Comparison of ENCODE assay signal across 20 cellular contexts in genomic region chr1:167964646-167965045, GRCh38. TPM values are rescaled to one million over a fixed set of nuclear protein-coding genes. Genes with fewer than 3 reads are reported as not detected.
DNase-seq lines count a peak whose midpoint lies in the region; ATAC-seq, FAIRE-seq and TF ChIP-seq lines count a peak whose summit lies in the region.
"Had no signal": no experiment of that assay in that cellular context is flagged by ENCODE, and none has a peak within 500 bp of the region (broad histone marks: within the 10 kb centered on the region; RNA-seq: fewer than 3 reads in every experiment).

No MANE protein-coding gene starts in this region.

- H3K27me3 ChIP-seq in liver (ENCODE audit: control insufficient read depth in 4 of 4, insufficient read depth in 4 of 4, low read length in 3 of 4) (no peaks in the 10 kb centered on the region), HepG2 (ENCODE audit: control insufficient read depth in 1 of 2, insufficient read depth in 2 of 2, low read length in 2 of 2) (no peaks in the 10 kb centered on the region), body of pancreas (no peaks in the 10 kb centered on the region)
- H3K27me3 ChIP-seq: BLaER1 treated with 17β-estradiol and CSF1 and Interleukin-3, amounts not matched to agents 10 nM and 100 nM had no signal

- 68% methylated on average over 4 of the region's 4 CpGs for WGBS in liver
- WGBS in HepG2 (ENCODE audit: low lambda C conversion rate) = 94% methylated on average over 4 of the region's 4 CpGs
- 70 to 72% methylated on average over 4 of the region's 4 CpGs for WGBS in body of pancreas, 2 donors

- peaks cover 35 to 42% of the 10 kb centered on the region in 2 donors for H3K36me3 Mint-ChIP-seq in CD14-positive monocyte

- TF ChIP-seq EP300 in HepG2 (IDR thresholded peaks at IDR 0.05; ENCODE audit: low read depth in 2 of 2, low read length in 2 of 2) (no peak), HepG2 (CRISPR knock-in tag; IDR thresholded peaks at IDR 0.05; ENCODE audit: borderline replicate concordance) (no peak)

- H3K9ac ChIP-seq in liver (ENCODE audit: low read depth in 1 of 2, low read length in 2 of 2) (no peak overlapping the region), HepG2 (ENCODE audit: insufficient read depth, low read depth, low read length) (no peak overlapping the region)
- H3K9ac ChIP-seq: BLaER1 treated with 17β-estradiol and CSF1 and Interleukin-3, amounts not matched to agents 10 nM and 100 nM; GM23248 had no signal

- BruUV-seq in HepG2 (replicated peaks; lab: Mats Ljungman, UMichigan) = no TSS peak

- FAIRE-seq in HepG2 (lab: Jason Lieb, UNC) = no peak
- FAIRE-seq: G401.6 had no signal

- DNase-seq in HepG2 (ENCODE audit: low spot score) = no peak
- DNase-seq in dermis blood vessel endothelial cell = peak; percentile 62
- peak; percentile 22 for DNase-seq in glomerular endothelial cell (ENCODE audit: extremely low read depth, low read depth, low spot score)
- no peak for DNase-seq in CD14-positive monocyte (ENCODE audit: low spot score)
- DNase-seq in foreskin fibroblast = no peak
- DNase-seq in body of pancreas = no peak
- DNase-seq: ACHN; CD4-positive, alpha-beta T cell; DMS153; DMS79 treated with DMSO at 0.1 percent for 48 hours; EL; GM23248; H7 had no signal

- in situ Hi-C loops in HepG2 (cut with HindIII; ENCODE audit: extremely low pct_ligation_motif_present, low pct_unique_long_range_greater_than_20kb) = no loop called here

- intact Hi-C loops in HepG2 (cut with micrococcal nuclease; ENCODE audit: unreplicated experiment) (no loop called here), CD14-positive monocyte (cut with micrococcal nuclease) (no loop called here), body of pancreas (cut with DNase I) (no loop called here)

- peaks cover 4% of the 10 kb centered on the region for H3K4me1 Mint-ChIP-seq in CD14-positive monocyte

- peaks cover 0 to 3% (median 0%) of the 10 kb centered on the region in 4 donors for H3K36me3 ChIP-seq in liver (ENCODE audit: control insufficient read depth in 4 of 4, insufficient read depth in 3 of 4, low read depth in 1 of 4, low read length in 3 of 4)
- H3K36me3 ChIP-seq in HepG2 (replicated peaks in 1 of 2; ENCODE audit: control insufficient read depth in 1 of 2, insufficient read depth in 2 of 2, low read length in 2 of 2) = peaks cover 3 to 12% of the 10 kb centered on the region in 2 experiments; a peak in 2 of 5 replicates
- H3K36me3 ChIP-seq in body of pancreas (replicated peaks in 1 of 2; ENCODE audit: insufficient read depth in 1 of 2, low read depth in 2 of 2) = no peaks in the 10 kb centered on the region

- no peak overlapping the region for H3K4me2 ChIP-seq in HepG2 (ENCODE audit: low read depth, low read length)
- H3K4me2 ChIP-seq: BLaER1 treated with 17β-estradiol and CSF1 and Interleukin-3, amounts not matched to agents 10 nM and 100 nM had no signal

- POLR2A ChIA-PET in HepG2 (lab: Yijun Ruan, JAX) = no interaction called here

- no peaks in the 10 kb centered on the region for H4K20me1 ChIP-seq in HepG2 (ENCODE audit: insufficient read depth, low read length)

- H3K4me3 Mint-ChIP-seq in CD14-positive monocyte = no peak overlapping the region
- H3K4me3 Mint-ChIP-seq: CD4-positive, alpha-beta T cell; IgD-negative memory B cell had no signal

- peaks cover 3 to 34% (median 13%) of the 10 kb centered on the region in 4 donors for H3K4me1 ChIP-seq in liver (ENCODE audit: control insufficient read depth in 4 of 4, insufficient read depth in 4 of 4, low read length in 3 of 4)
- peaks cover 8% of the 10 kb centered on the region for H3K4me1 ChIP-seq in HepG2 (ENCODE audit: insufficient read depth, low read length)
- H3K4me1 ChIP-seq in body of pancreas = peaks cover 12% of the 10 kb centered on the region

- TF ChIP-seq RAD21 in liver (IDR thresholded peaks at IDR 0.05) (no peak), HepG2 (CRISPR knock-in tag; IDR thresholded peaks at IDR 0.05) (no peak)

- CTCF ChIA-PET in HepG2 (lab: Yijun Ruan, JAX; ENCODE audit: low intra/inter-chr PET ratio, low total read pairs) = no interaction called here

- no peak for TF ChIP-seq POLR2A in HepG2 (IDR thresholded peaks at IDR 0.05; ENCODE audit: insufficient read depth in 1 of 2, low read depth in 2 of 2, low read length in 2 of 2)
- TF ChIP-seq POLR2A in body of pancreas (IDR thresholded peaks at IDR 0.05) = no peak

- H3K9me3 ChIP-seq in liver (ENCODE audit: control insufficient read depth in 4 of 4, low read length in 3 of 4) (no peaks in the 10 kb centered on the region), HepG2 (ENCODE audit: low read length) (no peaks in the 10 kb centered on the region), body of pancreas (no peaks in the 10 kb centered on the region)

- TF ChIP-seq CTCF in liver (IDR thresholded peaks at IDR 0.05; ENCODE audit: low read depth, low read length, missing input control) = no peak
- no peak for TF ChIP-seq CTCF in HepG2 (CRISPR knock-in tag; IDR thresholded peaks at IDR 0.05)
- no peak for TF ChIP-seq CTCF in CD14-positive monocyte (IDR thresholded peaks at IDR 0.05)
- no peak for TF ChIP-seq CTCF in foreskin fibroblast (IDR thresholded peaks at IDR 0.05; ENCODE audit: low read depth, low read length)
- TF ChIP-seq CTCF in body of pancreas (IDR thresholded peaks at IDR 0.05) = no peak

- H2AFZ ChIP-seq in HepG2 (ENCODE audit: low read length) = no peak overlapping the region
- H2AFZ ChIP-seq: GM23248 had no signal

- H3K79me2 ChIP-seq in HepG2 (ENCODE audit: insufficient read depth, low read length) = peaks cover 41% of the 10 kb centered on the region

- no peaks in the 10 kb centered on the region for H3K27me3 Mint-ChIP-seq in CD14-positive monocyte (ENCODE audit: low read depth in 3 of 3)
- H3K27me3 Mint-ChIP-seq: CD4-positive, alpha-beta T cell; IgD-negative memory B cell had no signal

- H3K27ac ChIP-seq in liver (ENCODE audit: low read depth in 1 of 2, low read length in 2 of 2) = peak overlapping the region; percentile 50 to 78
- H3K27ac ChIP-seq in HepG2 (ENCODE audit: extremely low read length, insufficient read depth, low read length) = no peak overlapping the region
- no peak overlapping the region for H3K27ac ChIP-seq in body of pancreas
- H3K27ac ChIP-seq: BLaER1 treated with 17β-estradiol and CSF1 and Interleukin-3, amounts not matched to agents 10 nM and 100 nM; GM23248 had no signal

- no peak for ATAC-seq in HepG2
- ATAC-seq in body of pancreas = no peak
- no peak for ATAC-seq in GM21367 (IDR thresholded peaks at IDR 0.05; ENCODE audit: unreplicated experiment)

- peaks cover 0 to 3% (median 0%) of the 10 kb centered on the region in 7 donors for H3K9me3 Mint-ChIP-seq in CD14-positive monocyte
- H3K9me3 Mint-ChIP-seq: CD4-positive, alpha-beta T cell; IgD-negative memory B cell had no signal

- H3K4me3 ChIP-seq in liver (ENCODE audit: low read depth in 1 of 3, low read length in 3 of 3) (no peak overlapping the region), HepG2 (replicated peaks in 1 of 3; ENCODE audit: insufficient read depth in 1 of 3, low read depth in 2 of 3, low read length in 3 of 3) (no peak overlapping the region), foreskin fibroblast (ENCODE audit: low read depth in 1 of 2, low read length in 2 of 2) (no peak overlapping the region), body of pancreas (no peak overlapping the region)
- H3K4me3 ChIP-seq: BLaER1 treated with 17β-estradiol and CSF1 and Interleukin-3, amounts not matched to agents 10 nM and 100 nM; GM23248 had no signal

- H3K27ac Mint-ChIP-seq in CD14-positive monocyte = no peak overlapping the region
- H3K27ac Mint-ChIP-seq: CD4-positive, alpha-beta T cell; IgD-negative memory B cell had no signal

RNA-seq across cellular contexts. Expression of gene MPC2, which starts 27.8 kb away (rescaled TPM):
- 100 to 1,000 TPM in 1 of 2 donors, 10 to 100 TPM in 1; 78.8 to 118 TPM for total RNA-seq in liver
- polyA plus RNA-seq in liver = 100 to 1,000 TPM; 137 to 369 TPM
- total RNA-seq in HepG2 (2016; rRNA removed; fragmentation: Illumina TruSeq; extraction: Trizol) = 136 and 167 TPM in 2 replicates
- 55.7 and 74.9 TPM in 2 replicates for total RNA-seq in HepG2 (2016; cell fraction: cytosol; rRNA removed; fragmentation: Illumina TruSeq; extraction: Trizol; ENCODE audit: low read depth)
- total RNA-seq in HepG2 (2016; cell fraction: insoluble cytoplasmic fraction; rRNA removed; fragmentation: Illumina TruSeq; extraction: Trizol) = 135 and 177 TPM in 2 replicates
- total RNA-seq in HepG2 (2016; cell fraction: membrane; rRNA removed; fragmentation: Illumina TruSeq; extraction: Trizol) = 99.6 and 124 TPM in 2 replicates
- 59.5 and 60.1 TPM in 2 replicates for total RNA-seq in HepG2 (2016; cell fraction: nucleus; rRNA removed; fragmentation: Illumina TruSeq; extraction: Trizol)
- 30.6 and 38.8 TPM in 2 replicates for polyA plus RNA-seq in HepG2 (2011; rRNA removed)
- polyA plus RNA-seq in HepG2 (2011; cell fraction: cytosol; rRNA removed) = 20.0 and 25.7 TPM in 2 replicates
- 4.9 and 6.2 TPM in 2 replicates for polyA plus RNA-seq in HepG2 (2011; cell fraction: nucleus; rRNA removed)
- polyA plus RNA-seq in HepG2 (2012) = 44.9 and 69.4 TPM in 2 replicates
- polyA plus RNA-seq in HepG2 (2016; cell fraction: cytosol; fragmentation: Illumina TruSeq; extraction: Trizol; ENCODE audit: low read depth) = 87.5 and 128 TPM in 2 replicates
- polyA plus RNA-seq in HepG2 (2016; cell fraction: insoluble cytoplasmic fraction; fragmentation: Illumina TruSeq; extraction: Trizol; ENCODE audit: low read depth) = 185 and 198 TPM in 2 replicates
- polyA plus RNA-seq in HepG2 (2016; cell fraction: membrane; fragmentation: Illumina TruSeq; extraction: Trizol; ENCODE audit: low read depth) = 103 and 146 TPM in 2 replicates
- polyA plus RNA-seq in HepG2 (2016; cell fraction: nucleus; fragmentation: Illumina TruSeq; extraction: Trizol; ENCODE audit: insufficient read depth, low read depth) = 116 and 120 TPM in 2 replicates
- polyA minus RNA-seq in HepG2 (2011; rRNA and poly(A)+ RNA removed; ENCODE audit: low replicate concordance) = 6.2 and 10.8 TPM in 2 replicates
- 11.6 and 17.2 TPM in 2 replicates for polyA minus RNA-seq in HepG2 (2011; cell fraction: cytosol; rRNA and poly(A)+ RNA removed)
- 10.8 and 11.7 TPM in 2 replicates for polyA minus RNA-seq in HepG2 (2011; cell fraction: nucleus; rRNA and poly(A)+ RNA removed)
- total RNA-seq in dermis blood vessel endothelial cell = 16.2 and 21.6 TPM in 2 replicates
- 21.6 and 29.5 TPM in 2 replicates for total RNA-seq in glomerular endothelial cell
- polyA plus RNA-seq in CD14-positive monocyte = 10 to 100 TPM; 59.4 to 70.3 TPM
- 10 to 100 TPM; 19.4 to 21.5 TPM for total RNA-seq in body of pancreas

RNA-seq across cellular contexts. Expression of gene DCAF6, which starts 28.2 kb away (rescaled TPM):
- total RNA-seq in liver (100 to 1,000 TPM in 1 of 2 donors, 10 to 100 TPM in 1; 77.6 to 105 TPM), HepG2 (2016; rRNA removed; fragmentation: Illumina TruSeq; extraction: Trizol) (24.7 and 26.9 TPM in 2 replicates), dermis blood vessel endothelial cell (54.6 and 79.6 TPM in 2 replicates), glomerular endothelial cell (45.2 and 46.3 TPM in 2 replicates), body of pancreas (10 to 100 TPM; 30.7 to 42.8 TPM)
- polyA plus RNA-seq in liver (10 to 100 TPM; 33.5 to 64.5 TPM), HepG2 (2011; rRNA removed) (29.8 and 33.7 TPM in 2 replicates), CD14-positive monocyte (10 to 100 TPM; 11.8 to 11.9 TPM)
- total RNA-seq in HepG2 (2016; cell fraction: cytosol; rRNA removed; fragmentation: Illumina TruSeq; extraction: Trizol; ENCODE audit: low read depth) = 19.2 and 19.8 TPM in 2 replicates
- total RNA-seq in HepG2 (2016; cell fraction: insoluble cytoplasmic fraction; rRNA removed; fragmentation: Illumina TruSeq; extraction: Trizol) = 24.4 and 26.6 TPM in 2 replicates
- total RNA-seq in HepG2 (2016; cell fraction: membrane; rRNA removed; fragmentation: Illumina TruSeq; extraction: Trizol) = 30.2 and 31.2 TPM in 2 replicates
- total RNA-seq in HepG2 (2016; cell fraction: nucleus; rRNA removed; fragmentation: Illumina TruSeq; extraction: Trizol) = 35.5 and 41.2 TPM in 2 replicates
- 18.7 and 31.3 TPM in 2 replicates for polyA plus RNA-seq in HepG2 (2011; cell fraction: cytosol; rRNA removed)
- 24.6 and 25.9 TPM in 2 replicates for polyA plus RNA-seq in HepG2 (2011; cell fraction: nucleus; rRNA removed)
- 17.8 and 22.4 TPM in 2 replicates for polyA plus RNA-seq in HepG2 (2012)
- polyA plus RNA-seq in HepG2 (2016; cell fraction: cytosol; fragmentation: Illumina TruSeq; extraction: Trizol; ENCODE audit: low read depth) = 7.0 and 7.9 TPM in 2 replicates
- 26.4 and 26.6 TPM in 2 replicates for polyA plus RNA-seq in HepG2 (2016; cell fraction: insoluble cytoplasmic fraction; fragmentation: Illumina TruSeq; extraction: Trizol; ENCODE audit: low read depth)
- 18.2 and 18.5 TPM in 2 replicates for polyA plus RNA-seq in HepG2 (2016; cell fraction: membrane; fragmentation: Illumina TruSeq; extraction: Trizol; ENCODE audit: low read depth)
- 30.5 and 31.0 TPM in 2 replicates for polyA plus RNA-seq in HepG2 (2016; cell fraction: nucleus; fragmentation: Illumina TruSeq; extraction: Trizol; ENCODE audit: insufficient read depth, low read depth)
- polyA minus RNA-seq in HepG2 (2011; rRNA and poly(A)+ RNA removed; ENCODE audit: low replicate concordance) = 20.4 and 41.0 TPM in 2 replicates
- polyA minus RNA-seq in HepG2 (2011; cell fraction: cytosol; rRNA and poly(A)+ RNA removed) = 19.0 and 23.2 TPM in 2 replicates
- polyA minus RNA-seq in HepG2 (2011; cell fraction: nucleus; rRNA and poly(A)+ RNA removed) = 115 and 116 TPM in 2 replicates

RNA-seq across cellular contexts. Expression of gene ADCY10, which starts 50.7 kb away (rescaled TPM):
- total RNA-seq in liver = 1 to 10 TPM in 1 of 2 donors, under 1 TPM in 1; 0.89 to 4.7 TPM
- 1 to 10 TPM; 2.2 to 2.4 TPM for polyA plus RNA-seq in liver
- total RNA-seq in HepG2 (2016; rRNA removed; fragmentation: Illumina TruSeq; extraction: Trizol) = 0.02 and 0.03 TPM in 2 replicates
- under 0.01 TPM in 1 of 2 replicates, not detected in the other for total RNA-seq in HepG2 (2016; cell fraction: cytosol; rRNA removed; fragmentation: Illumina TruSeq; extraction: Trizol; ENCODE audit: low read depth)
- 0.06 TPM in 1 of 2 replicates, not detected in the other for total RNA-seq in HepG2 (2016; cell fraction: insoluble cytoplasmic fraction; rRNA removed; fragmentation: Illumina TruSeq; extraction: Trizol)
- total RNA-seq in HepG2 (2016; cell fraction: membrane; rRNA removed; fragmentation: Illumina TruSeq; extraction: Trizol) = not detected in 2 replicates
- total RNA-seq in HepG2 (2016; cell fraction: nucleus; rRNA removed; fragmentation: Illumina TruSeq; extraction: Trizol) = 0.06 TPM in 1 of 2 replicates, not detected in the other
- 0.03 TPM in 1 of 2 replicates, not detected in the other for polyA plus RNA-seq in HepG2 (2011; rRNA removed)
- 0.04 and 0.17 TPM in 2 replicates for polyA plus RNA-seq in HepG2 (2011; cell fraction: cytosol; rRNA removed)
- polyA plus RNA-seq in HepG2 (2011; cell fraction: nucleus; rRNA removed) = 0.12 TPM in 1 of 2 replicates, not detected in the other
- polyA plus RNA-seq in HepG2 (2012) = 0.05 TPM in 1 of 2 replicates, not detected in the other
- polyA plus RNA-seq in HepG2 (2016; cell fraction: cytosol; fragmentation: Illumina TruSeq; extraction: Trizol; ENCODE audit: low read depth) = not detected in 2 replicates
- not detected in 2 replicates for polyA plus RNA-seq in HepG2 (2016; cell fraction: insoluble cytoplasmic fraction; fragmentation: Illumina TruSeq; extraction: Trizol; ENCODE audit: low read depth)
- not detected in 2 replicates for polyA plus RNA-seq in HepG2 (2016; cell fraction: membrane; fragmentation: Illumina TruSeq; extraction: Trizol; ENCODE audit: low read depth)
- not detected in 2 replicates for polyA plus RNA-seq in HepG2 (2016; cell fraction: nucleus; fragmentation: Illumina TruSeq; extraction: Trizol; ENCODE audit: insufficient read depth, low read depth)
- polyA minus RNA-seq in HepG2 (2011; rRNA and poly(A)+ RNA removed; ENCODE audit: low replicate concordance) = 0.05 TPM in 1 of 2 replicates, not detected in the other
- polyA minus RNA-seq in HepG2 (2011; cell fraction: cytosol; rRNA and poly(A)+ RNA removed) = not detected in 2 replicates
- polyA minus RNA-seq in HepG2 (2011; cell fraction: nucleus; rRNA and poly(A)+ RNA removed) = 0.12 and 0.13 TPM in 2 replicates
- total RNA-seq in dermis blood vessel endothelial cell = under 0.01 TPM in 1 of 2 replicates, not detected in the other
- total RNA-seq in glomerular endothelial cell = 0.06 TPM in 1 of 2 replicates, not detected in the other
- polyA plus RNA-seq in CD14-positive monocyte = not detected
- total RNA-seq in body of pancreas = under 1 TPM in 1 of 2 donors, not detected in 1; 0.26 TPM
- total RNA-seq: A172, HT-29 had no signal

Comparison
In these comparisons a context has a peak if more than half of its experiments do, and no peak if none do; other contexts are left out.
1. H3K27ac ChIP-seq: peak in liver (2 of 2); none in HepG2 (single experiment) and body of pancreas (0 of 4).
2. DNase-seq: peak in dermis blood vessel endothelial cell (single experiment) and glomerular endothelial cell (single experiment); none in HepG2 (single experiment), CD14-positive monocyte (single experiment), foreskin fibroblast (0 of 2) and body of pancreas (0 of 4).